8 cellular contexts compared by ENCODE assay signal in the genomic region with DNA sequence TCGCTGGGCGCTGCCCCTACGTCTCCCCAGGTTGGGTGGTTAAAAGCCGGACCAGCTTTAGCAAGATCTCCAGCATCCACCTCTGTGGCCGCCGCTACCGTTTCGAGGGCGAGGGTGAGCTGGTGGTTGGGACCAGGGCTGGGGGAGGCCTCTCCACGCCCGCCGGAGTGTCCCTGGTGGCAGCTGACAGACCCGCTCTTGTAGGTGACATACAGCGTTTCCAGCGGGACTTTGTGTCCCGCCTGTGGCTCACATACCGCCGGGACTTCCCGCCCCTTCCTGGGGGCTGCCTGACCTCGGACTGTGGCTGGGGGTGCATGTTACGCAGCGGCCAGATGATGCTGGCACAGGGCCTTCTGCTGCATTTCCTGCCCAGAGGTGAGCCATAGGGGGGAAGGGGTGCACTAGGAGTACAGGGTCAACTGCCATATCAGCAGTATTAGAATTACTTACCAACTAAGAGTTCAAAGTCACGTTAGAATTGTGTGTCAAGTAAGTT. TPM values are rescaled to one million over a fixed set of nuclear protein-coding genes. Genes with fewer than 3 reads are reported as not detected.
DNase-seq lines count a peak whose midpoint lies in the region; ATAC-seq, FAIRE-seq and TF ChIP-seq lines count a peak whose summit lies in the region.

No MANE protein-coding gene starts in this region.

- ATAC-seq in K562 (no peak; the same call in 2 of the 3 replicates), lung (ENCODE audit: insufficient read depth, low FRiP score) (no peak)

- POLR2A ChIA-PET in K562 (lab: Yijun Ruan, JAX), result interaction anchor here (1.8 kb wide), 1 partner anchor 11 kb away, joined by 12 read pairs; no protein-coding TSS in a partner anchor

- H3K27ac ChIP-seq in K562 (ENCODE audit: extremely low read depth, low read depth, low read length) (peak overlapping the region; percentile 90), lung (ENCODE audit: low read depth in 1 of 2, low read length in 1 of 2) (no peak overlapping the region)

- peaks cover 3% of the 10 kb centered on the region for H3K27me3 Mint-ChIP-seq in type B pancreatic cell

- TF ChIP-seq EP300 in K562 (IDR thresholded peaks at IDR 0.05; ENCODE audit: low read length), result no peak

- peak overlapping the region; percentile 90 for H3K4me3 Mint-ChIP-seq in type B pancreatic cell

- BruUV-seq in K562 (replicated peaks; lab: Mats Ljungman, UMichigan), result TSS peak; percentile 61

- H3K9ac ChIP-seq in K562 (ENCODE audit: insufficient read depth in 1 of 2, low read depth in 2 of 2, low read length in 2 of 2), result peak overlapping the region; percentile 97

- H3K9me1 ChIP-seq in K562 (ENCODE audit: control insufficient read depth, insufficient read depth, low read length), result no peaks in the 10 kb centered on the region

- FAIRE-seq in K562 (lab: Jason Lieb, UNC), result no peak

- TF ChIP-seq RAD21 in K562 (CRISPR knock-in tag; conservative IDR thresholded peaks at IDR 0.05 in 1 of 2, IDR thresholded peaks at IDR 0.05 in 1 of 2), result no peak

- H3K79me2 ChIP-seq in K562 (ENCODE audit: control insufficient read depth, insufficient read depth, low read length), result peaks cover 32% of the 10 kb centered on the region

- TF ChIP-seq POLR2A in K562 (conservative IDR thresholded peaks at IDR 0.05), result no peak; the same call in 1 of the 2 replicates

- H3K4me2 ChIP-seq in K562 (ENCODE audit: insufficient read depth, low read length), result peak overlapping the region; percentile 87

- H3K36me3 ChIP-seq in K562 (ENCODE audit: control insufficient read depth, insufficient read depth, low read length) (peaks cover 36% of the 10 kb centered on the region), lung (ENCODE audit: control insufficient read depth in 2 of 2, insufficient read depth in 2 of 2, low read length in 2 of 2) (peaks cover 0 to 25% of the 10 kb centered on the region in 2 donors)

- TF ChIP-seq CTCF in K562 (IDR thresholded peaks at IDR 0.05 in 2 of 3, conservative IDR thresholded peaks at IDR 0.05 in 1 of 3; ENCODE audit: insufficient read depth in 2 of 3, low read depth in 1 of 3, low read length in 3 of 3) (no peak), lung (IDR thresholded peaks at IDR 0.05; ENCODE audit: control extremely low read depth, extremely low read depth) (no peak), type B pancreatic cell (conservative IDR thresholded peaks at IDR 0.05) (no peak)

- H3K4me1 Mint-ChIP-seq in type B pancreatic cell (ENCODE audit: unreplicated experiment), result no peaks in the 10 kb centered on the region

- 3% methylated on average over 22 of the region's 23 CpGs for WGBS in K562 (ENCODE audit: insufficient coverage, low coverage, missing lambda C conversion rate)
- 49 to 54% methylated on average over 23 of the region's 23 CpGs for WGBS in lung, 2 donors

- H3K4me1 ChIP-seq in K562 (replicated peaks in 1 of 2; ENCODE audit: control insufficient read depth in 2 of 2, insufficient read depth in 2 of 2, low read length in 2 of 2), result peaks cover 6 to 43% of the 10 kb centered on the region in 2 experiments; a peak in 4 of 5 replicates
- H3K4me1 ChIP-seq in lung (ENCODE audit: control insufficient read depth in 2 of 2, insufficient read depth in 2 of 2, low read length in 2 of 2), result peaks cover 0 to 8% of the 10 kb centered on the region in 2 donors

- H3K9me3 ChIP-seq in K562 (replicated peaks; ENCODE audit: control insufficient read depth, insufficient read depth, low read depth, low read length) (no peaks in the 10 kb centered on the region), lung (ENCODE audit: control insufficient read depth in 2 of 2, insufficient read depth in 1 of 2, low read length in 1 of 2) (no peaks in the 10 kb centered on the region)

- no peak overlapping the region for H2AFZ ChIP-seq in K562 (ENCODE audit: low read depth, low read length)

- CTCF ChIA-PET in K562 (lab: Yijun Ruan, JAX; ENCODE audit: low intra/inter-chr PET ratio), result no interaction called here

- H3K4me3 ChIP-seq in K562 (peak overlapping the region; percentile 97), lung (peak overlapping the region; percentile 95)

- H3K27me3 ChIP-seq in K562 (ENCODE audit: control insufficient read depth in 2 of 2, insufficient read depth in 2 of 2, low read length in 2 of 2) (no peaks in the 10 kb centered on the region), lung (ENCODE audit: control insufficient read depth, insufficient read depth) (no peaks in the 10 kb centered on the region)

- no peaks in the 10 kb centered on the region for H3K36me3 Mint-ChIP-seq in type B pancreatic cell

- H3K9me3 Mint-ChIP-seq in type B pancreatic cell, result no peaks in the 10 kb centered on the region

- DNase-seq in activated naive CD4-positive, alpha-beta T cell treated with Interleukin-2 at 50 U/mL for 16 hours, result peak; percentile 7
- no peak for DNase-seq in activated naive CD4-positive, alpha-beta T cell treated with anti-CD3 and anti-CD28 coated beads, Interleukin-2, amount 50 U/mL, for 16 hours
- DNase-seq in K562 (ENCODE audit: extremely low read depth in 1 of 4, low spot score in 3 of 4) (peak in 3 of 4 experiments; percentile 25 to 42 (median 35)), lung (ENCODE audit: low spot score) (no peak), type B pancreatic cell (ENCODE audit: extremely low spot score, unreplicated experiment) (no peak), NCI-H1417 (lab: John Stamatoyannopoulos, UW) (no peak), NCI-H82 treated with DMSO at 0.1 percent for 48 hours (lab: John Stamatoyannopoulos, UW; ENCODE audit: unreplicated experiment) (no peak), NCI-H2107 treated with DMSO at 0.1 percent for 48 hours (lab: John Stamatoyannopoulos, UW; ENCODE audit: unreplicated experiment) (no peak)

- H3K27ac Mint-ChIP-seq in type B pancreatic cell, result peak overlapping the region; percentile 41

- intact Hi-C loops in K562 (cut with micrococcal nuclease), result loop anchor here (5.0 kb wide), 2 partner anchors 37 to 38 kb away; no protein-coding TSS in a partner anchor

- H4K20me1 ChIP-seq in K562 (replicated peaks; ENCODE audit: control insufficient read depth, insufficient read depth, low read length), result peaks cover 4% of the 10 kb centered on the region

- in situ Hi-C loops in K562 (cut with MboI), result no loop called here

RNA-seq across cellular contexts. Expression of a gene that starts 1.1 kb away (rescaled TPM):
- 20.6 and 77.4 TPM in 2 replicates for total RNA-seq in K562 (2011; cell fraction: chromatin; rRNA removed; ENCODE audit: low replicate concordance)
- total RNA-seq in K562 (2011; cell fraction: nucleolus; rRNA removed), result 91.2 and 95.1 TPM in 2 replicates
- total RNA-seq in K562 (2011; cell fraction: nucleoplasm; rRNA removed), result 39.5 and 45.9 TPM in 2 replicates
- total RNA-seq in K562 (2014; rRNA removed) (37.2 and 41.3 TPM in 2 replicates), K562 (2014; rRNA removed; fragmentation: Illumina TruSeq; extraction: Trizol) (9.1 and 12.8 TPM in 2 replicates), K562 (2015; rRNA removed; fragmentation: Illumina TruSeq; extraction: Trizol) (22.9 and 26.8 TPM in 2 replicates), K562 (2021) (55.9 and 66.1 TPM in 2 replicates), lung (10 to 100 TPM; 13.4 to 34.0 TPM), type B pancreatic cell (ENCODE audit: low replicate concordance) (35.8 and 44.6 TPM in 2 replicates)
- polyA plus RNA-seq in K562 (2011; rRNA removed) (20.4 and 27.9 TPM in 2 replicates), K562 (2014; fragmentation: Illumina TruSeq; extraction: Trizol) (22.9 and 40.2 TPM in 2 replicates), K562 (2014; fragmentation: Nextera tagmentation; extraction: Ambion mirVana) (1 to 10 TPM in 1 of 2 experiments, under 1 TPM in 1; 0.51 to 1.7 TPM), K562 (2014; rRNA removed) (45.4 and 55.3 TPM in 2 replicates), lung (10 to 100 TPM; 26.0 to 28.8 TPM)
- 36.3 and 59.9 TPM in 2 replicates for polyA plus RNA-seq in K562 (2011; cell fraction: cytosol; rRNA removed)
- polyA plus RNA-seq in K562 (2011; cell fraction: nucleus; rRNA removed), result 75.3 and 124 TPM in 2 replicates
- polyA plus RNA-seq in K562 (2012), result 45.0 and 67.2 TPM in 2 replicates
- polyA minus RNA-seq in K562 (2011; rRNA and poly(A)+ RNA removed), result 7.4 and 12.6 TPM in 2 replicates
- polyA minus RNA-seq in K562 (2011; cell fraction: cytosol; rRNA and poly(A)+ RNA removed), result 18.2 and 37.3 TPM in 2 replicates
- 20.8 and 24.9 TPM in 2 replicates for polyA minus RNA-seq in K562 (2011; cell fraction: nucleus; rRNA and poly(A)+ RNA removed)

RNA-seq across cellular contexts. Expression of a gene that starts 21.0 kb away (rescaled TPM):
- 85.4 and 105 TPM in 2 replicates for total RNA-seq in K562 (2011; cell fraction: chromatin; rRNA removed; ENCODE audit: low replicate concordance)
- total RNA-seq in K562 (2011; cell fraction: nucleolus; rRNA removed), result 60.1 and 62.2 TPM in 2 replicates
- total RNA-seq in K562 (2011; cell fraction: nucleoplasm; rRNA removed), result 49.0 and 54.8 TPM in 2 replicates
- total RNA-seq in K562 (2014; rRNA removed), result 44.6 and 50.3 TPM in 2 replicates
- total RNA-seq in K562 (2014; rRNA removed; fragmentation: Illumina TruSeq; extraction: Trizol), result 21.9 and 22.0 TPM in 2 replicates
- 24.7 and 25.0 TPM in 2 replicates for total RNA-seq in K562 (2015; rRNA removed; fragmentation: Illumina TruSeq; extraction: Trizol)
- total RNA-seq in K562 (2021), result 34.3 and 37.7 TPM in 2 replicates
- 20.0 and 22.8 TPM in 2 replicates for polyA plus RNA-seq in K562 (2011; rRNA removed)
- 10.8 and 17.6 TPM in 2 replicates for polyA plus RNA-seq in K562 (2011; cell fraction: cytosol; rRNA removed)
- 52.6 and 92.9 TPM in 2 replicates for polyA plus RNA-seq in K562 (2011; cell fraction: nucleus; rRNA removed)
- polyA plus RNA-seq in K562 (2012), result 34.7 and 40.9 TPM in 2 replicates
- 35.2 and 37.7 TPM in 2 replicates for polyA plus RNA-seq in K562 (2014; fragmentation: Illumina TruSeq; extraction: Trizol)
- polyA plus RNA-seq in K562 (2014; fragmentation: Nextera tagmentation; extraction: Ambion mirVana), result 1 to 10 TPM; 1.1 to 2.0 TPM
- 45.3 and 50.7 TPM in 2 replicates for polyA plus RNA-seq in K562 (2014; rRNA removed)
- polyA minus RNA-seq in K562 (2011; rRNA and poly(A)+ RNA removed), result 15.9 and 20.0 TPM in 2 replicates
- polyA minus RNA-seq in K562 (2011; cell fraction: cytosol; rRNA and poly(A)+ RNA removed), result 19.5 and 21.1 TPM in 2 replicates
- polyA minus RNA-seq in K562 (2011; cell fraction: nucleus; rRNA and poly(A)+ RNA removed), result 19.5 and 20.2 TPM in 2 replicates
- 10 to 100 TPM; 12.8 to 26.0 TPM for total RNA-seq in lung
- polyA plus RNA-seq in lung, result 10 to 100 TPM; 16.6 to 21.5 TPM
- 19.0 and 34.4 TPM in 2 replicates for total RNA-seq in type B pancreatic cell (ENCODE audit: low replicate concordance)

RNA-seq across cellular contexts. Expression of a gene that starts 24.0 kb away (rescaled TPM):
- 3.0 and 4.1 TPM in 2 replicates for total RNA-seq in K562 (2011; cell fraction: chromatin; rRNA removed; ENCODE audit: low replicate concordance)
- 4.5 and 5.1 TPM in 2 replicates for total RNA-seq in K562 (2011; cell fraction: nucleolus; rRNA removed)
- 4.1 and 6.0 TPM in 2 replicates for total RNA-seq in K562 (2011; cell fraction: nucleoplasm; rRNA removed)
- 1.7 and 2.7 TPM in 2 replicates for total RNA-seq in K562 (2014; rRNA removed)
- 1.7 and 2.4 TPM in 2 replicates for total RNA-seq in K562 (2014; rRNA removed; fragmentation: Illumina TruSeq; extraction: Trizol)
- total RNA-seq in K562 (2015; rRNA removed; fragmentation: Illumina TruSeq; extraction: Trizol), result 3.2 and 3.7 TPM in 2 replicates
- 4.1 and 4.7 TPM in 2 replicates for total RNA-seq in K562 (2021)
- 5.7 and 6.6 TPM in 2 replicates for polyA plus RNA-seq in K562 (2011; rRNA removed)
- polyA plus RNA-seq in K562 (2011; cell fraction: cytosol; rRNA removed), result 9.6 and 11.2 TPM in 2 replicates
- 4.6 and 6.0 TPM in 2 replicates for polyA plus RNA-seq in K562 (2011; cell fraction: nucleus; rRNA removed)
- polyA plus RNA-seq in K562 (2012), result 4.6 and 12.8 TPM in 2 replicates
- polyA plus RNA-seq in K562 (2014; fragmentation: Illumina TruSeq; extraction: Trizol), result 3.7 and 4.0 TPM in 2 replicates
- 1 to 10 TPM in 1 of 2 experiments, under 1 TPM in 1; 0.41 to 1.0 TPM for polyA plus RNA-seq in K562 (2014; fragmentation: Nextera tagmentation; extraction: Ambion mirVana)
- polyA plus RNA-seq in K562 (2014; rRNA removed), result 6.7 and 8.2 TPM in 2 replicates
- 1.7 and 2.1 TPM in 2 replicates for polyA minus RNA-seq in K562 (2011; rRNA and poly(A)+ RNA removed)
- 1.9 and 5.0 TPM in 2 replicates for polyA minus RNA-seq in K562 (2011; cell fraction: cytosol; rRNA and poly(A)+ RNA removed)
- polyA minus RNA-seq in K562 (2011; cell fraction: nucleus; rRNA and poly(A)+ RNA removed), result 1.1 and 1.2 TPM in 2 replicates
- 10 to 100 TPM; 12.5 to 14.3 TPM for total RNA-seq in lung
- 10 to 100 TPM; 13.5 to 74.9 TPM for polyA plus RNA-seq in lung
- 4.8 and 6.5 TPM in 2 replicates for total RNA-seq in type B pancreatic cell (ENCODE audit: low replicate concordance)

RNA-seq across cellular contexts. Expression of a gene that starts 27.6 kb away (rescaled TPM):
- 0.48 and 1.0 TPM in 2 replicates for total RNA-seq in K562 (2011; cell fraction: chromatin; rRNA removed; ENCODE audit: low replicate concordance)
- total RNA-seq in K562 (2011; cell fraction: nucleolus; rRNA removed), result 0.92 and 1.0 TPM in 2 replicates
- total RNA-seq in K562 (2011; cell fraction: nucleoplasm; rRNA removed), result 0.31 and 0.81 TPM in 2 replicates
- 0.18 and 0.37 TPM in 2 replicates for total RNA-seq in K562 (2014; rRNA removed)
- 0.26 TPM in 1 of 2 replicates, not detected in the other for total RNA-seq in K562 (2014; rRNA removed; fragmentation: Illumina TruSeq; extraction: Trizol)
- 0.11 TPM in 1 of 2 replicates, not detected in the other for total RNA-seq in K562 (2015; rRNA removed; fragmentation: Illumina TruSeq; extraction: Trizol)
- total RNA-seq in K562 (2021), result 0.16 and 0.35 TPM in 2 replicates
- 0.14 and 0.54 TPM in 2 replicates for polyA plus RNA-seq in K562 (2011; rRNA removed)
- polyA plus RNA-seq in K562 (2011; cell fraction: cytosol; rRNA removed), result 0.19 and 1.3 TPM in 2 replicates
- polyA plus RNA-seq in K562 (2011; cell fraction: nucleus; rRNA removed), result 0.15 and 0.46 TPM in 2 replicates
- 0.12 and 0.25 TPM in 2 replicates for polyA plus RNA-seq in K562 (2012)
- 0.17 TPM in 1 of 2 replicates, not detected in the other for polyA plus RNA-seq in K562 (2014; fragmentation: Illumina TruSeq; extraction: Trizol)
- polyA plus RNA-seq in K562 (2014; fragmentation: Nextera tagmentation; extraction: Ambion mirVana), result under 1 TPM in 1 of 2 experiments, not detected in 1; 0.03 TPM
- 0.12 and 0.49 TPM in 2 replicates for polyA plus RNA-seq in K562 (2014; rRNA removed)
- polyA minus RNA-seq in K562 (2011; rRNA and poly(A)+ RNA removed), result 0.67 and 0.78 TPM in 2 replicates
- polyA minus RNA-seq in K562 (2011; cell fraction: cytosol; rRNA and poly(A)+ RNA removed), result not detected in 2 replicates
- 0.27 and 0.44 TPM in 2 replicates for polyA minus RNA-seq in K562 (2011; cell fraction: nucleus; rRNA and poly(A)+ RNA removed)
- total RNA-seq in lung, result 1 to 10 TPM in 1 of 2 donors, under 1 TPM in 1; 0.26 to 1.2 TPM
- 1 to 10 TPM in 1 of 2 donors, under 1 TPM in 1; 0.55 to 1.4 TPM for polyA plus RNA-seq in lung
- 0.21 and 1.1 TPM in 2 replicates for total RNA-seq in type B pancreatic cell (ENCODE audit: low replicate concordance)

RNA-seq across cellular contexts. Expression of a gene that starts 41.6 kb away (rescaled TPM):
- total RNA-seq in K562 (2011; cell fraction: chromatin; rRNA removed; ENCODE audit: low replicate concordance), result 50.9 and 183 TPM in 2 replicates
- total RNA-seq in K562 (2011; cell fraction: nucleolus; rRNA removed), result 102 and 110 TPM in 2 replicates
- total RNA-seq in K562 (2011; cell fraction: nucleoplasm; rRNA removed), result 55.9 and 62.1 TPM in 2 replicates
- total RNA-seq in K562 (2014; rRNA removed) (78.3 and 99.2 TPM in 2 replicates), K562 (2014; rRNA removed; fragmentation: Illumina TruSeq; extraction: Trizol) (52.7 and 64.4 TPM in 2 replicates), K562 (2015; rRNA removed; fragmentation: Illumina TruSeq; extraction: Trizol) (81.5 and 82.9 TPM in 2 replicates), K562 (2021) (95.6 and 96.4 TPM in 2 replicates), lung (10 to 100 TPM; 44.8 to 73.5 TPM), type B pancreatic cell (ENCODE audit: low replicate concordance) (49.7 and 71.2 TPM in 2 replicates)
- polyA plus RNA-seq in K562 (2011; rRNA removed) (62.6 and 72.0 TPM in 2 replicates), K562 (2014; fragmentation: Illumina TruSeq; extraction: Trizol) (56.1 and 61.8 TPM in 2 replicates), K562 (2014; fragmentation: Nextera tagmentation; extraction: Ambion mirVana) (1 to 10 TPM; 2.1 to 8.3 TPM), K562 (2014; rRNA removed) (64.3 and 67.5 TPM in 2 replicates), lung (10 to 100 TPM; 51.0 to 69.5 TPM)
- 55.6 and 109 TPM in 2 replicates for polyA plus RNA-seq in K562 (2011; cell fraction: cytosol; rRNA removed)
- 51.7 and 82.4 TPM in 2 replicates for polyA plus RNA-seq in K562 (2011; cell fraction: nucleus; rRNA removed)
- 62.6 and 63.7 TPM in 2 replicates for polyA plus RNA-seq in K562 (2012)
- polyA minus RNA-seq in K562 (2011; rRNA and poly(A)+ RNA removed), result 54.1 and 87.9 TPM in 2 replicates
- 50.6 and 75.7 TPM in 2 replicates for polyA minus RNA-seq in K562 (2011; cell fraction: cytosol; rRNA and poly(A)+ RNA removed)
- 28.0 and 39.2 TPM in 2 replicates for polyA minus RNA-seq in K562 (2011; cell fraction: nucleus; rRNA and poly(A)+ RNA removed)

Comparison
In these comparisons a context has a peak if more than half of its experiments do, and no peak if none do; other contexts are left out.
1. DNase-seq: peak in activated naive CD4-positive, alpha-beta T cell treated with Interleukin-2 at 50 U/mL for 16 hours (single experiment) and K562 (3 of 4); none in activated naive CD4-positive, alpha-beta T cell treated with anti-CD3 and anti-CD28 coated beads, Interleukin-2, amount 50 U/mL, for 16 hours (single experiment), lung (single experiment), type B pancreatic cell (single experiment), NCI-H1417 (0 of 3), NCI-H82 treated with DMSO at 0.1 percent for 48 hours (single experiment) and NCI-H2107 treated with DMSO at 0.1 percent for 48 hours (single experiment).